Comparison of ENCODE assay signal across 22 cellular contexts in genomic region chr6:111700135-111700690, GRCh38.
DNase-seq lines count a peak whose midpoint lies in the region; TF ChIP-seq lines count a peak whose summit lies in the region.
"Had no signal": no experiment of that assay in that cellular context is flagged by ENCODE, and none has a peak within 500 bp of the region (broad histone marks: within the 10 kb centered on the region; RNA-seq: fewer than 3 reads in every experiment).

No MANE protein-coding gene starts in this region.

- H4K5ac ChIP-seq in H9 (ENCODE audit: insufficient read length, low read depth, low read length): no peak overlapping the region

- no CpG with 5 or more reads among the region's 18 CpGs for WGBS in H9 (ENCODE audit: extremely low coverage, insufficient read length, low lambda C conversion rate)

- CTCF ChIA-PET in activated CD4-positive, alpha-beta memory T cell treated with anti-CD3 and anti-CD28 coated beads for 36 hours (lab: Charles Lee): interaction anchor here (1.7 kb wide), 1 partner anchor 10 kb away, joined by 6 read pairs; no protein-coding TSS in a partner anchor
- CTCF ChIA-PET in activated CD4-positive, alpha-beta memory T cell treated with anti-CD3 and anti-CD28 coated beads, Interleukin-2, amount 10 ng/mL, durations not matched to agents 7 days and 5 days (lab: Charles Lee): interaction anchor here (0.7 to 1.1 kb wide), 2 partner anchors 343 to 439 kb away, joined by 3 read pairs; no protein-coding TSS in a partner anchor

- H3K14ac ChIP-seq in H9 (ENCODE audit: insufficient read depth, low read length): no peak overlapping the region

- H3K4ac ChIP-seq in H9 (ENCODE audit: low read depth, low read length): no peak overlapping the region

- H3K27me3 ChIP-seq in H9 (ENCODE audit: insufficient read depth, low read length) (no peaks in the 10 kb centered on the region), rectal smooth muscle tissue (ENCODE audit: control insufficient read depth, insufficient read depth, low read length) (no peaks in the 10 kb centered on the region)
- H3K27me3 ChIP-seq: MG63, Peyer's patch, sigmoid colon, upper lobe of left lung had no signal

- no peaks in the 10 kb centered on the region for H3K4me1 ChIP-seq in H9 (ENCODE audit: insufficient read depth, low read length)
- no peaks in the 10 kb centered on the region for H3K4me1 ChIP-seq in rectal smooth muscle tissue (ENCODE audit: control insufficient read depth, insufficient read depth, low read length)
- H3K4me1 ChIP-seq: esophagus squamous epithelium, Peyer's patch, upper lobe of left lung had no signal

- no peaks in the 10 kb centered on the region for H3K23me2 ChIP-seq in H9 (ENCODE audit: insufficient read length, low read depth, low read length, poor library complexity, severe bottlenecking)

- no peaks in the 10 kb centered on the region for H3K9me3 Mint-ChIP-seq in activated CD4-positive, alpha-beta memory T cell treated with anti-CD3 and anti-CD28 coated beads for 36 hours
- H3K9me3 Mint-ChIP-seq in activated CD4-positive, alpha-beta memory T cell treated with anti-CD3 and anti-CD28 coated beads, Interleukin-2, amount 10 ng/mL, durations not matched to agents 7 days and 5 days: no peaks in the 10 kb centered on the region
- H3K9me3 Mint-ChIP-seq in H9: no peaks in the 10 kb centered on the region
- H3K9me3 Mint-ChIP-seq in endothelial cell (ENCODE audit: unreplicated experiment): no peaks in the 10 kb centered on the region
- H3K9me3 Mint-ChIP-seq: activated naive CD8-positive, alpha-beta T cell treated with anti-CD3 and anti-CD28 coated beads, Interleukin-2, amount 10 ng/mL, durations not matched to agents 7 days and 5 days; GM23338 had no signal

- H4K91ac ChIP-seq in H9 (ENCODE audit: insufficient read length, low read depth, low read length): no peak overlapping the region

- H3K23ac ChIP-seq in H9 (ENCODE audit: insufficient read length, low read depth, low read length): no peak overlapping the region

- H3K9ac ChIP-seq in H9 (ENCODE audit: extremely low read depth, insufficient read length, low read length) (no peak overlapping the region), rectal smooth muscle tissue (ENCODE audit: low read length) (peak overlapping the region; percentile 17)

- no peak overlapping the region for H2BK20ac ChIP-seq in H9 (ENCODE audit: low read depth, low read length, poor library complexity, severe bottlenecking)

- H3K79me1 ChIP-seq in H9 (ENCODE audit: insufficient read depth, low read depth, low read length, poor library complexity, severe bottlenecking): no peaks in the 10 kb centered on the region

- no peaks in the 10 kb centered on the region for H3K9me3 ChIP-seq in H9 (ENCODE audit: control insufficient read depth, low read depth, low read length)
- H3K9me3 ChIP-seq: esophagus squamous epithelium, MG63, Peyer's patch, sigmoid colon, upper lobe of left lung had no signal

- H2BK5ac ChIP-seq in H9 (ENCODE audit: insufficient read length, low read length): no peak overlapping the region

- peaks cover 63% of the 10 kb centered on the region for H3K36me3 Mint-ChIP-seq in activated CD4-positive, alpha-beta memory T cell treated with anti-CD3 and anti-CD28 coated beads for 36 hours
- H3K36me3 Mint-ChIP-seq in activated CD4-positive, alpha-beta memory T cell treated with anti-CD3 and anti-CD28 coated beads, Interleukin-2, amount 10 ng/mL, durations not matched to agents 7 days and 5 days (ENCODE audit: low read depth): peaks cover 67% of the 10 kb centered on the region
- H3K36me3 Mint-ChIP-seq in H9 (ENCODE audit: insufficient read depth in 1 of 3, low read depth in 3 of 3) (peaks cover 7 to 29% (median 26%) of the 10 kb centered on the region in 3 experiments; a peak in 6 of 7 replicates), endothelial cell (ENCODE audit: low read depth, unreplicated experiment) (peaks cover 46% of the 10 kb centered on the region)

- peak overlapping the region; percentile 45 for H3K4me3 ChIP-seq in rectal smooth muscle tissue (ENCODE audit: low read length)
- H3K4me3 ChIP-seq: esophagus squamous epithelium, GM23338, MG63, Peyer's patch, upper lobe of left lung had no signal

- POLR2A ChIA-PET in activated CD4-positive, alpha-beta memory T cell treated with anti-CD3 and anti-CD28 coated beads for 36 hours (lab: Charles Lee): no interaction called here
- POLR2A ChIA-PET in activated CD4-positive, alpha-beta memory T cell treated with anti-CD3 and anti-CD28 coated beads, Interleukin-2, amount 10 ng/mL, durations not matched to agents 7 days and 5 days (lab: Charles Lee): interaction anchor here (0.8 kb wide), 1 partner anchor 365 kb away, joined by 3 read pairs; no protein-coding TSS in a partner anchor

- H3K79me2 ChIP-seq in H9 (ENCODE audit: insufficient read depth, low read length): no peaks in the 10 kb centered on the region

- no peak for DNase-seq in activated CD4-positive, alpha-beta memory T cell treated with anti-CD3 and anti-CD28 coated beads for 36 hours
- DNase-seq in activated CD4-positive, alpha-beta memory T cell treated with anti-CD3 and anti-CD28 coated beads, Interleukin-2, amount 10 ng/mL, durations not matched to agents 7 days and 5 days: no peak
- DNase-seq in H9: no peak
- DNase-seq in endothelial cell (ENCODE audit: low spot score): no peak
- no peak for DNase-seq in stimulated activated CD4-positive, alpha-beta T cell treated with anti-CD3 and anti-CD28 coated beads, Interleukin-4, amount 100 ng/mL, for 24 hours
- DNase-seq in NAMALWA (ENCODE audit: low spot score): no peak
- no peak for DNase-seq in effector CD4-positive, alpha-beta T cell
- DNase-seq: activated naive CD8-positive, alpha-beta T cell treated with anti-CD3 and anti-CD28 coated beads, Interleukin-2, amount 10 ng/mL, durations not matched to agents 7 days and 5 days; AML-193; effector memory CD4-positive, alpha-beta T cell; esophagus squamous epithelium; GDM1; hippocampal formation; MG63; NCI-H1417 treated with DMSO at 0.1 percent for 48 hours; NCI-H2081 treated with DMSO at 0.1 percent for 48 hours; SIG-M5; sigmoid colon; upper lobe of left lung had no signal

- no peak overlapping the region for H2BK12ac ChIP-seq in H9 (ENCODE audit: insufficient read length, low read depth, low read length)

- H3K27ac ChIP-seq in H9 (ENCODE audit: insufficient read length, low read depth, low read length) (no peak overlapping the region), rectal smooth muscle tissue (ENCODE audit: low read depth, low read length) (no peak overlapping the region)
- H3K27ac ChIP-seq: esophagus squamous epithelium, Peyer's patch, sigmoid colon, upper lobe of left lung had no signal

- no peak overlapping the region for H2BK120ac ChIP-seq in H9 (ENCODE audit: low read depth, low read length, poor library complexity, severe bottlenecking)

- no peak overlapping the region for H2AFZ ChIP-seq in H9 (ENCODE audit: low read length)
- H2AFZ ChIP-seq: GM23338 had no signal

- no peak overlapping the region for H3T11ph ChIP-seq in H9 (ENCODE audit: low read length)

- H3K4me3 Mint-ChIP-seq in activated CD4-positive, alpha-beta memory T cell treated with anti-CD3 and anti-CD28 coated beads for 36 hours: no peak overlapping the region
- H3K4me3 Mint-ChIP-seq in activated CD4-positive, alpha-beta memory T cell treated with anti-CD3 and anti-CD28 coated beads, Interleukin-2, amount 10 ng/mL, durations not matched to agents 7 days and 5 days: no peak overlapping the region
- no peak overlapping the region for H3K4me3 Mint-ChIP-seq in H9
- peak overlapping the region; percentile 12 for H3K4me3 Mint-ChIP-seq in endothelial cell (ENCODE audit: unreplicated experiment)
- H3K4me3 Mint-ChIP-seq: GM23338 had no signal

- TF ChIP-seq CTCF in H9 (conservative IDR thresholded peaks at IDR 0.05) (no peak), endothelial cell (IDR thresholded peaks at IDR 0.05; ENCODE audit: unreplicated experiment) (no peak)

- no peak overlapping the region for H4K8ac ChIP-seq in H9 (replicated peaks; ENCODE audit: insufficient read length, low read depth, low read length)

- no peak overlapping the region for H3K4me2 ChIP-seq in H9 (ENCODE audit: insufficient read depth, insufficient read length, low read length)
- H3K4me2 ChIP-seq: GM23338 had no signal

- peak overlapping the region; percentile 40 for H3K27ac Mint-ChIP-seq in activated CD4-positive, alpha-beta memory T cell treated with anti-CD3 and anti-CD28 coated beads for 36 hours
- no peak overlapping the region for H3K27ac Mint-ChIP-seq in activated CD4-positive, alpha-beta memory T cell treated with anti-CD3 and anti-CD28 coated beads, Interleukin-2, amount 10 ng/mL, durations not matched to agents 7 days and 5 days
- H3K27ac Mint-ChIP-seq in H9 (peak overlapping the region; percentile 24 to 74 (median 62); a peak in 4 of 7 replicates), endothelial cell (ENCODE audit: unreplicated experiment) (peak overlapping the region; percentile 68)
- H3K27ac Mint-ChIP-seq: activated naive CD8-positive, alpha-beta T cell treated with anti-CD3 and anti-CD28 coated beads, Interleukin-2, amount 10 ng/mL, durations not matched to agents 7 days and 5 days; GM23338 had no signal

- H2AK5ac ChIP-seq in H9 (ENCODE audit: insufficient read length, low read length): no peak overlapping the region

- intact Hi-C loops in activated CD4-positive, alpha-beta memory T cell treated with anti-CD3 and anti-CD28 coated beads for 36 hours (cut with micrococcal nuclease): no loop called here

- H3K27me3 Mint-ChIP-seq in activated CD4-positive, alpha-beta memory T cell treated with anti-CD3 and anti-CD28 coated beads for 36 hours: no peaks in the 10 kb centered on the region
- H3K27me3 Mint-ChIP-seq in activated CD4-positive, alpha-beta memory T cell treated with anti-CD3 and anti-CD28 coated beads, Interleukin-2, amount 10 ng/mL, durations not matched to agents 7 days and 5 days: no peaks in the 10 kb centered on the region
- H3K27me3 Mint-ChIP-seq in H9 (ENCODE audit: low read depth): no peaks in the 10 kb centered on the region
- H3K27me3 Mint-ChIP-seq in endothelial cell (ENCODE audit: unreplicated experiment): peaks cover 1% of the 10 kb centered on the region
- H3K27me3 Mint-ChIP-seq: activated naive CD8-positive, alpha-beta T cell treated with anti-CD3 and anti-CD28 coated beads, Interleukin-2, amount 10 ng/mL, durations not matched to agents 7 days and 5 days had no signal

- no peak overlapping the region for H2BK15ac ChIP-seq in H9 (ENCODE audit: low read depth, low read length)

- peaks cover 36% of the 10 kb centered on the region for H3K4me1 Mint-ChIP-seq in activated CD4-positive, alpha-beta memory T cell treated with anti-CD3 and anti-CD28 coated beads for 36 hours (ENCODE audit: low read depth)
- peaks cover 17% of the 10 kb centered on the region for H3K4me1 Mint-ChIP-seq in activated CD4-positive, alpha-beta memory T cell treated with anti-CD3 and anti-CD28 coated beads, Interleukin-2, amount 10 ng/mL, durations not matched to agents 7 days and 5 days
- H3K4me1 Mint-ChIP-seq in H9 (no peaks in the 10 kb centered on the region), endothelial cell (ENCODE audit: unreplicated experiment) (peaks cover 5% of the 10 kb centered on the region)
- H3K4me1 Mint-ChIP-seq: GM23338 had no signal

- peaks cover 2% of the 10 kb centered on the region for H4K20me1 ChIP-seq in H9 (ENCODE audit: control insufficient read depth, insufficient read depth, insufficient read length)

- H3K18ac ChIP-seq in H9 (ENCODE audit: insufficient read length, low read depth, low read length): no peak overlapping the region

- peaks cover 5% of the 10 kb centered on the region for H3K36me3 ChIP-seq in rectal smooth muscle tissue (ENCODE audit: control insufficient read depth, insufficient read depth, low read length)

- no peak overlapping the region for H3K56ac ChIP-seq in H9 (ENCODE audit: insufficient read length, low read depth, low read length)
